Comparison of ENCODE assay signal across 8 cellular contexts in genomic region chr1:202807367-202807925, GRCh38. TPM values are rescaled to one million over a fixed set of nuclear protein-coding genes. Genes with fewer than 3 reads are reported as not detected.
DNase-seq lines count a peak whose midpoint lies in the region; ATAC-seq and FAIRE-seq lines count a peak whose summit lies in the region.

No MANE protein-coding gene starts in this region.

- peak; percentile 62 for DNase-seq in SIG-M5 treated with dmso at 0.1 percent for 504 hours (lab: John Stamatoyannopoulos, UW; ENCODE audit: unreplicated experiment)
- no peak for DNase-seq in SIG-M5 (lab: John Stamatoyannopoulos, UW)
- peak in 31 of 34 experiments; percentile 5 to 54 (median 27) for DNase-seq in T-cell
- DNase-seq in astrocyte of the hippocampus (ENCODE audit: low read depth, low spot score) = peak; percentile 55
- peak; percentile 29 for DNase-seq in small intestine
- no peak for DNase-seq in KBM-7

- H3K9me3 ChIP-seq in iPS-18a (ENCODE audit: control insufficient read depth, low read depth, low read length) = no peaks in the 10 kb centered on the region
- H3K9me3 ChIP-seq in small intestine (ENCODE audit: control insufficient read depth, low read depth) = no peaks in the 10 kb centered on the region

- ATAC-seq in T-cell (replicated peaks in 1 of 4) (peak; percentile 27 to 39 (median 31)), GM21360 (IDR thresholded peaks at IDR 0.05; ENCODE audit: unreplicated experiment) (no peak)

- no peaks in the 10 kb centered on the region for H3K36me3 Mint-ChIP-seq in T-cell

- in situ Hi-C loops in KBM-7 (cut with MboI; ENCODE audit: low pct_unique_long_range_greater_than_20kb, low sequenced_read_pairs) = no loop called here

- CTCF ChIA-PET in T-cell (lab: Charles Lee) = no interaction called here

- H3K27ac Mint-ChIP-seq in T-cell = no peak overlapping the region

- H3K27me3 Mint-ChIP-seq in T-cell = no peaks in the 10 kb centered on the region

- WGBS in small intestine, 3 donors = 0 to 2% (median 1%) methylated on average over 12 to 52 of the region's 52 CpGs

- POLR2A ChIA-PET in T-cell (lab: Charles Lee) = no interaction called here

- peaks cover 30% of the 10 kb centered on the region for H3K27me3 ChIP-seq in iPS-18a (ENCODE audit: control insufficient read depth, insufficient read depth, low read length)
- no peaks in the 10 kb centered on the region for H3K27me3 ChIP-seq in small intestine (ENCODE audit: control insufficient read depth in 2 of 2, insufficient read depth in 2 of 2, low read length in 2 of 2)

- no peaks in the 10 kb centered on the region for H3K9me3 Mint-ChIP-seq in T-cell

- H3K4me1 ChIP-seq in iPS-18a (ENCODE audit: control insufficient read depth, low read depth, low read length) (peaks cover 53% of the 10 kb centered on the region), small intestine (ENCODE audit: control insufficient read depth in 2 of 2, insufficient read depth in 1 of 2, low read depth in 1 of 2, low read length in 1 of 2) (peaks cover 0 to 4% of the 10 kb centered on the region in 2 donors)

- no peak for FAIRE-seq in small intestine (lab: Jason Lieb, UNC)

- no peaks in the 10 kb centered on the region for H3K36me3 ChIP-seq in iPS-18a (ENCODE audit: control insufficient read depth, low read depth, low read length)
- no peaks in the 10 kb centered on the region for H3K36me3 ChIP-seq in small intestine (ENCODE audit: control insufficient read depth in 2 of 2, insufficient read depth in 2 of 2, low read length in 2 of 2)

- H3K9ac ChIP-seq in iPS-18a (ENCODE audit: low read length) = peak overlapping the region; percentile 82

- H3K4me3 Mint-ChIP-seq in T-cell = peak overlapping the region; percentile 76 to 84 (median 80)

- H3K4me3 ChIP-seq in iPS-18a (ENCODE audit: low read length) (peak overlapping the region; percentile 91), small intestine (ENCODE audit: low read depth in 1 of 2, low read length in 2 of 2) (peak overlapping the region; percentile 59 to 92)

- peaks cover 59 to 62% (median 61%) of the 10 kb centered on the region in 3 donors for H3K4me1 Mint-ChIP-seq in T-cell

- H3K27ac ChIP-seq in iPS-18a (ENCODE audit: low read length) (peak overlapping the region; percentile 9), small intestine (ENCODE audit: low read depth in 1 of 2, low read length in 1 of 2) (peak overlapping the region; percentile 81 to 82)

RNA-seq across cellular contexts. Expression of gene KDM5B, which starts 0.8 kb away (rescaled TPM):
- 10 to 100 TPM; 46.3 to 71.7 (median 56.5) TPM for total RNA-seq in T-cell
- polyA plus RNA-seq in small intestine = 1 to 10 TPM; 5.7 to 9.2 (median 9.1) TPM

RNA-seq across cellular contexts. Expression of gene PCAT6, which starts 3.3 kb away (rescaled TPM):
- 1 to 10 TPM in 2 of 5 donors, under 1 TPM in 2, not detected in 1; 0.44 to 1.5 (median 0.79) TPM for total RNA-seq in T-cell
- polyA plus RNA-seq in small intestine = 1 to 10 TPM; 1.2 to 1.6 (median 1.6) TPM

Comparison
In these comparisons a context has a peak if more than half of its experiments do, and no peak if none do; other contexts are left out.
1. DNase-seq: peak in SIG-M5 treated with dmso at 0.1 percent for 504 hours (single experiment), T-cell (31 of 34), astrocyte of the hippocampus (single experiment) and small intestine (single experiment); none in SIG-M5 (single experiment) and KBM-7 (single experiment).